ENCODE assay signal across 1 cellular context in the genomic region with DNA sequence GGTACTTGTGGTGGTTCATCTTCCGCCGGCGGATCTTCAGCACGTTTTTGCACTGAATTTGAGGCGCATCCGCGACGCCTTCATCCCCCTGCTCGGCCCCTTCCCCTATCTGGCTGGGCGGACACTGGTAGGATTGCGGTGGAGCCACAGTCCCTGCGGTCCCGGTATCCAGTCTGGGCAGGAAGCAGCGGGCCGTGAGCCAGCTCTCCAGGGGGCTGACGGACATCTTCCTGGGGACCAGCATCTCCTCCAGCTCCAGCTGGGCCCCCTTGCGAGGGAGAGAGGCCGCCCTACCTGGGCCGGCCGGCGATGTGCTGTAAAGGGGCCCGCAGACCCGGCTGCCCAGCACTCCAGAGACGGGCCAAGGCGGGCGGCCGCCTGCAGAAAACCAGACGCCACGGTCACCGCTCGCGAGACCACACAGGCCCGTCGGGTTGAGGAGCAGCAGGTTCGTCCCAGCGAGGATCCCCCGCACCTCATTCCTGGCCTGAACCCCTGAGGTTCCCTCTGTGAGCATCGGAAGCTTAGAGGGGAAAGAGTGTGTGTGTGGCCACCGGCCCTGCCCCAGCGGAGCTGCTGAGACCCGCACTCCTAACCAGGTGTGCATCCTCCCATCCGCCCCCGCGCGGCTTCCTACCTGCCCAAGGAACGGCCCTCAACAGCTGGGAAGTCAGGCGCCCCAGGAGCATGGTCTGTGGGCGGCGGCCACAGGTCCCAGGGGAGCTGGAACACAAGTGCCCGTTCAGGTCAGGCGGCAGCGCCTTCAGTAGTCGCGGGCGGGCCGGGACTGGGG.
TF ChIP-seq lines count a peak whose summit lies in the region.

No MANE protein-coding gene starts in this region.

TF ChIP-seq in endothelial cell of umbilical vein, 7 proteins besides CTCF, POLR2A, EP300 and RAD21:
- no peak for TF ChIP-seq MYC (IDR thresholded peaks at IDR 0.05; ENCODE audit: low read depth, low read length)
- no peak for TF ChIP-seq JUN (IDR thresholded peaks at IDR 0.05; ENCODE audit: borderline replicate concordance, insufficient read depth, insufficient read length, low read depth)
- TF ChIP-seq EZH2 (IDR thresholded peaks at IDR 0.05; ENCODE audit: borderline replicate concordance, low read depth, low read length, severe bottlenecking) = no peak
- no peak for TF ChIP-seq GATA2 (IDR thresholded peaks at IDR 0.05; ENCODE audit: insufficient read depth, insufficient read length, low read depth, low read length)
- TF ChIP-seq FOS (IDR thresholded peaks at IDR 0.05; ENCODE audit: borderline replicate concordance, insufficient read depth, low read length) = no peak
- TF ChIP-seq POLR2AphosphoS5 (IDR thresholded peaks at IDR 0.05; ENCODE audit: insufficient read depth, low read depth, low read length) = no peak
- TF ChIP-seq, protein P1, sequence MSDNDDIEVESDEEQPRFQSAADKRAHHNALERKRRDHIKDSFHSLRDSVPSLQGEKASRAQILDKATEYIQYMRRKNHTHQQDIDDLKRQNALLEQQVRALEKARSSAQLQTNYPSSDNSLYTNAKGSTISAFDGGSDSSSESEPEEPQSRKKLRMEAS (IDR thresholded peaks at IDR 0.05; ENCODE audit: insufficient read depth, insufficient read length) = no peak
